8 cellular contexts compared by ENCODE assay signal in genomic region chr18:11310476-11311086, GRCh38.
DNase-seq lines count a peak whose midpoint lies in the region; ATAC-seq, FAIRE-seq and TF ChIP-seq lines count a peak whose summit lies in the region.

No MANE protein-coding gene starts in this region.

- no peak overlapping the region for H2AFZ ChIP-seq in GM23248

- H3K9me3 ChIP-seq in GM23248 (ENCODE audit: low read depth) (no peaks in the 10 kb centered on the region), adrenal gland (replicated peaks in 1 of 3) (no peaks in the 10 kb centered on the region), kidney (ENCODE audit: control insufficient read depth in 1 of 2, low read length in 2 of 2) (no peaks in the 10 kb centered on the region), aorta (ENCODE audit: control insufficient read depth, low read length) (no peaks in the 10 kb centered on the region)

- in situ Hi-C loops in GM23248 (cut with MboI) = no loop called here

- 82 to 86% methylated on average over 1 of the region's 1 CpG for WGBS in GM23248 (ENCODE audit: low coverage in 1 of 2, low lambda C conversion rate in 2 of 2, missing lambda C conversion rate in 2 of 2), 2 experiments
- 80 to 97% (median 85%) methylated on average over 1 of the region's 1 CpG for WGBS in adrenal gland, 4 donors
- 97 to 100% methylated on average over 1 of the region's 1 CpG for WGBS in aorta, 2 donors

- no peak overlapping the region for H3K4me2 ChIP-seq in GM23248 (ENCODE audit: unreplicated experiment)

- FAIRE-seq in kidney (lab: Jason Lieb, UNC) = peak; percentile 29

- ATAC-seq in aorta (ENCODE audit: low FRiP score) = peak; percentile 50

- H3K9me2 ChIP-seq in GM23248 (ENCODE audit: insufficient read depth) = no peaks in the 10 kb centered on the region

- no peaks in the 10 kb centered on the region for H3K27me3 ChIP-seq in GM23248 (replicated peaks; ENCODE audit: insufficient read depth)
- H3K27me3 ChIP-seq in adrenal gland = no peaks in the 10 kb centered on the region
- H3K27me3 ChIP-seq in aorta (ENCODE audit: control insufficient read depth in 1 of 2, insufficient read depth in 2 of 2, low read length in 1 of 2) = no peaks in the 10 kb centered on the region

- H3K27ac ChIP-seq in GM23248 = no peak overlapping the region
- no peak overlapping the region for H3K27ac ChIP-seq in adrenal gland
- H3K27ac ChIP-seq in kidney (ENCODE audit: low read depth in 2 of 2, low read length in 2 of 2) = no peak overlapping the region
- H3K27ac ChIP-seq in aorta (ENCODE audit: low read depth in 1 of 2, low read length in 2 of 2) = no peak overlapping the region

- H4K20me1 ChIP-seq in GM23248 (ENCODE audit: insufficient read depth) = no peaks in the 10 kb centered on the region

- TF ChIP-seq CTCF in adrenal gland (IDR thresholded peaks at IDR 0.05) = peak; percentile 52 to 66 (median 62)
- peak; percentile 62 for TF ChIP-seq CTCF in kidney (IDR thresholded peaks at IDR 0.05; ENCODE audit: borderline replicate concordance, extremely low read depth, insufficient read depth)

- H3K4me1 ChIP-seq in GM23248 (ENCODE audit: insufficient read depth) (no peaks in the 10 kb centered on the region), adrenal gland (replicated peaks in 1 of 2) (peaks cover 0 to 14% of the 10 kb centered on the region in 2 donors), kidney (ENCODE audit: control insufficient read depth in 1 of 2, insufficient read depth in 1 of 2, low read depth in 1 of 2, low read length in 2 of 2) (no peaks in the 10 kb centered on the region), aorta (ENCODE audit: control insufficient read depth in 1 of 2, insufficient read depth in 2 of 2, low read length in 2 of 2) (no peaks in the 10 kb centered on the region)

- intact Hi-C loops in adrenal gland (cut with DNase I) = loop anchor here in 1 of 2 donors (5.0 to 10.0 kb wide), 2 partner anchors 207 to 244 kb away; no protein-coding TSS in a partner anchor
- intact Hi-C loops in kidney (cut with DNase I) = no loop called here
- intact Hi-C loops in aorta (cut with DNase I) = no loop called here

- H3K9ac ChIP-seq in GM23248 = no peak overlapping the region
- no peak overlapping the region for H3K9ac ChIP-seq in kidney (ENCODE audit: low read length in 2 of 2)

- H3K36me3 ChIP-seq in GM23248 (ENCODE audit: low read depth) (no peaks in the 10 kb centered on the region), adrenal gland (replicated peaks in 1 of 2) (no peaks in the 10 kb centered on the region), kidney (ENCODE audit: control insufficient read depth in 1 of 2, insufficient read depth in 2 of 2, low read length in 2 of 2) (no peaks in the 10 kb centered on the region), aorta (ENCODE audit: control insufficient read depth in 1 of 2, insufficient read depth in 2 of 2, low read length in 1 of 2) (no peaks in the 10 kb centered on the region)

- no peaks in the 10 kb centered on the region; the same call in 1 of the 2 replicates for H3F3A ChIP-seq in GM23248 (ENCODE audit: insufficient read depth)

- no peaks in the 10 kb centered on the region for H3K79me2 ChIP-seq in GM23248 (ENCODE audit: insufficient read depth)

- DNase-seq in Daoy (ENCODE audit: low read depth) (peak; percentile 58), GM23248 (peak; percentile 61), NCI-H2171 treated with DMSO at 0.1 percent for 48 hours (lab: John Stamatoyannopoulos, UW) (peak; percentile 33), adrenal gland (peak; percentile 57 to 76 (median 64)), kidney (peak; percentile 54), aorta (peak in 1 of 2 donors; percentile 48), epidermal melanocyte (ENCODE audit: insufficient read length, low spot score) (no peak), cerebellar cortex (ENCODE audit: low spot score) (no peak)

- H3K4me3 ChIP-seq in GM23248 (no peak overlapping the region), adrenal gland (no peak overlapping the region), kidney (ENCODE audit: low read length in 2 of 2) (no peak overlapping the region), aorta (ENCODE audit: low read length in 2 of 2) (no peak overlapping the region)

- TF ChIP-seq POLR2A in adrenal gland (IDR thresholded peaks at IDR 0.05) = no peak

Comparison
In these comparisons a context has a peak if more than half of its experiments do, and no peak if none do; other contexts are left out.
1. DNase-seq: peak in Daoy (single experiment), GM23248 (single experiment), NCI-H2171 treated with DMSO at 0.1 percent for 48 hours (single experiment), adrenal gland (7 of 7) and kidney (single experiment); none in epidermal melanocyte (single experiment) and cerebellar cortex (single experiment).